15 cellular contexts compared by ENCODE assay signal in genomic region chr4:95255396-95256107, GRCh38.
DNase-seq lines count a peak whose midpoint lies in the region; ATAC-seq lines count a peak whose summit lies in the region.
"Had no signal": no experiment of that assay in that cellular context is flagged by ENCODE, and none has a peak within 500 bp of the region (broad histone marks: within the 10 kb centered on the region; RNA-seq: fewer than 3 reads in every experiment).

No MANE protein-coding gene starts in this region.

- CTCF ChIA-PET in CD8-positive, alpha-beta memory T cell (lab: Charles Lee) = no interaction called here

- H3K27ac Mint-ChIP-seq in CD8-positive, alpha-beta memory T cell = no peak overlapping the region
- H3K27ac Mint-ChIP-seq: activated naive CD8-positive, alpha-beta T cell treated with anti-CD3 and anti-CD28 coated beads, Interleukin-2, amount 50 U/mL, for 24 hours; B cell had no signal

- DNase-seq in CD8-positive, alpha-beta memory T cell = no peak
- DNase-seq in adipocyte (ENCODE audit: low read depth) (peak; percentile 74), fibroblast of the conjunctiva (ENCODE audit: low read depth) (peak; percentile 8), occipital lobe (lab: John Stamatoyannopoulos, UW) (peak; percentile 6), NCI-H1048 (lab: John Stamatoyannopoulos, UW) (no peak), ureter (ENCODE audit: low spot score) (no peak), NCI-H1694 (lab: John Stamatoyannopoulos, UW) (no peak)
- DNase-seq: activated naive CD8-positive, alpha-beta T cell treated with anti-CD3 and anti-CD28 coated beads, Interleukin-2, amount 50 U/mL, for 24 hours; DMS79; NCI-H146; NCI-H774; WERI-Rb-1 had no signal

- H3K36me3 ChIP-seq in CD8-positive, alpha-beta memory T cell (ENCODE audit: insufficient read depth, low read length) = no peaks in the 10 kb centered on the region
- no peaks in the 10 kb centered on the region for H3K36me3 ChIP-seq in adipocyte (ENCODE audit: control insufficient read depth, insufficient read depth, low read length, severe bottlenecking)
- H3K36me3 ChIP-seq: WERI-Rb-1 had no signal

- no peaks in the 10 kb centered on the region for H3K9me3 ChIP-seq in CD8-positive, alpha-beta memory T cell (ENCODE audit: low read length)
- H3K9me3 ChIP-seq in adipocyte (ENCODE audit: control insufficient read depth, low read length) = no peaks in the 10 kb centered on the region

- no peak overlapping the region for H3K4me3 ChIP-seq in CD8-positive, alpha-beta memory T cell (ENCODE audit: low read length)
- peak overlapping the region; percentile 12 for H3K4me3 ChIP-seq in adipocyte (ENCODE audit: low read length)
- H3K4me3 ChIP-seq: GM12878 had no signal

- no peak for ATAC-seq in HG02678 (IDR thresholded peaks at IDR 0.05; ENCODE audit: unreplicated experiment)
- ATAC-seq: activated naive CD8-positive, alpha-beta T cell treated with anti-CD3 and anti-CD28 coated beads, Interleukin-2, amount 50 U/mL, for 24 hours; GM12878 had no signal

- POLR2A ChIA-PET in CD8-positive, alpha-beta memory T cell (lab: Charles Lee) = no interaction called here

- no peaks in the 10 kb centered on the region for H3K4me1 ChIP-seq in CD8-positive, alpha-beta memory T cell (ENCODE audit: insufficient read depth, low read length)
- peaks cover 8% of the 10 kb centered on the region for H3K4me1 ChIP-seq in adipocyte (ENCODE audit: control insufficient read depth, insufficient read depth, low read length)

- H3K9ac ChIP-seq in adipocyte (ENCODE audit: low read length) = no peak overlapping the region

- H3K27me3 ChIP-seq in CD8-positive, alpha-beta memory T cell (ENCODE audit: insufficient read depth, low read length, poor library complexity, severe bottlenecking) = no peaks in the 10 kb centered on the region
- H3K27me3 ChIP-seq in adipocyte (replicated peaks; ENCODE audit: control insufficient read depth, insufficient read depth, low read length) = no peaks in the 10 kb centered on the region

- no peaks in the 10 kb centered on the region for H3K4me1 Mint-ChIP-seq in CD8-positive, alpha-beta memory T cell
- H3K4me1 Mint-ChIP-seq: activated naive CD8-positive, alpha-beta T cell treated with anti-CD3 and anti-CD28 coated beads, Interleukin-2, amount 50 U/mL, for 24 hours; B cell had no signal

- peak overlapping the region; percentile 31 for H3K27ac ChIP-seq in CD8-positive, alpha-beta memory T cell (ENCODE audit: low read depth, low read length)
- H3K27ac ChIP-seq: WERI-Rb-1 had no signal

- peaks cover 0 to 2% (median 0%) of the 10 kb centered on the region in 5 donors for H3K9me3 Mint-ChIP-seq in CD8-positive, alpha-beta memory T cell
- H3K9me3 Mint-ChIP-seq: activated naive CD8-positive, alpha-beta T cell treated with anti-CD3 and anti-CD28 coated beads, Interleukin-2, amount 50 U/mL, for 24 hours had no signal

- no peaks in the 10 kb centered on the region for H3K27me3 Mint-ChIP-seq in CD8-positive, alpha-beta memory T cell
- H3K27me3 Mint-ChIP-seq: activated naive CD8-positive, alpha-beta T cell treated with anti-CD3 and anti-CD28 coated beads, Interleukin-2, amount 50 U/mL, for 24 hours; B cell had no signal

- H3K4me3 Mint-ChIP-seq in CD8-positive, alpha-beta memory T cell = no peak overlapping the region
- H3K4me3 Mint-ChIP-seq: activated naive CD8-positive, alpha-beta T cell treated with anti-CD3 and anti-CD28 coated beads, Interleukin-2, amount 50 U/mL, for 24 hours; B cell had no signal

- H3K36me3 Mint-ChIP-seq in CD8-positive, alpha-beta memory T cell = no peaks in the 10 kb centered on the region

Comparison
In these comparisons a context has a peak if more than half of its experiments do, and no peak if none do; other contexts are left out.
1. DNase-seq: peak in adipocyte (single experiment), fibroblast of the conjunctiva (single experiment) and occipital lobe (single experiment); none in CD8-positive, alpha-beta memory T cell (0 of 5), NCI-H1048 (single experiment), ureter (single experiment) and NCI-H1694 (single experiment).